In the genomic region with DNA sequence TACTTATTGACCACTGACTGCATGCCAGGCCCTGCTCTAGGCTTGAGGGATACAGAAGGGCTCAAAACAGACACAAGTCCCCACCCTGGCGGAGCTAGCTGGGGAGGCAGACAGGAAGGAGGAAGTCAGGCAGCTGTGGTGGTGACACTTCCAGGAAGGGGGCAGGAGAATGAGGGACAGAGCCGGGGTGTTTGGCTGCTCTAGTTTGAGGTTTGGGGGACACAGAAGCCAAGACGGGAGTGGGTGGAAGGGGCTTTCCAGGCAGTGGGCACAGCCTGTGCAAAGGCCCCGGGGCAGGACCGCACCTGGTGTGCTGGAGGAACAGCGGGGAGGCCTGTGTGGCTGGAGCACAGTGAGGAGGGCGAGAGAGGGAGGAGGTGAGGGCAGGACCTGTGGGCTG, we compare ENCODE assay signal across 15 cellular contexts. TPM values are rescaled to one million over a fixed set of nuclear protein-coding genes. Genes with fewer than 3 reads are reported as not detected.
DNase-seq lines count a peak whose midpoint lies in the region; ATAC-seq and TF ChIP-seq lines count a peak whose summit lies in the region.
"Had no signal": no experiment of that assay in that cellular context is flagged by ENCODE, and none has a peak within 500 bp of the region (broad histone marks: within the 10 kb centered on the region; RNA-seq: fewer than 3 reads in every experiment).

No MANE protein-coding gene starts in this region.

- WGBS in IMR-90 (ENCODE audit: extremely low coverage in 2 of 2, insufficient read length in 1 of 2), 2 experiments, result 95% methylated on average over 6 of the region's 7 CpGs; no CpG with 5 or more reads in 1 of the 2 experiments
- WGBS in mesenchymal stem cell, result 85% methylated on average over 7 of the region's 7 CpGs
- WGBS in esophagus squamous epithelium, 2 donors, result 69 to 88% methylated on average over 5 to 7 of the region's 7 CpGs

- H2BK15ac ChIP-seq in IMR-90 (ENCODE audit: low read depth, low read length), result no peak overlapping the region
- no peak overlapping the region for H2BK15ac ChIP-seq in mesenchymal stem cell (ENCODE audit: low read depth, poor library complexity, severe bottlenecking)

- no peak overlapping the region for H3K4me3 ChIP-seq in IMR-90 (ENCODE audit: insufficient read depth, low read depth, low read length)
- H3K4me3 ChIP-seq in mesenchymal stem cell (ENCODE audit: insufficient read depth in 1 of 2, low read depth in 1 of 2, low read length in 2 of 2), result no peak overlapping the region
- H3K4me3 ChIP-seq in esophagus squamous epithelium, result no peak overlapping the region
- H3K4me3 ChIP-seq: BLaER1 had no signal

- no peak for DNase-seq in IMR-90
- DNase-seq in activated CD4-positive, alpha-beta memory T cell treated with anti-CD3 and anti-CD28 coated beads, Interleukin-2, amount 10 ng/mL, durations not matched to agents 7 days and 5 days, result peak; percentile 50
- DNase-seq in mesenchymal stem cell, result no peak
- DNase-seq in esophagus squamous epithelium (lab: John Stamatoyannopoulos, UW), result no peak
- no peak for DNase-seq in NCI-H526 treated with DMSO at 0.1 percent for 48 hours (lab: John Stamatoyannopoulos, UW)
- DNase-seq: activated gamma-delta T cell; effector CD8-positive, alpha-beta T cell; GOT3; NCI-H1092 treated with DMSO at 0.1 percent for 48 hours had no signal

- H3K23ac ChIP-seq in IMR-90 (ENCODE audit: low read depth, low read length) (no peak overlapping the region), mesenchymal stem cell (ENCODE audit: low read length in 2 of 2) (no peak overlapping the region)

- H3K9ac ChIP-seq in IMR-90 (ENCODE audit: low read depth, low read length) (no peak overlapping the region), mesenchymal stem cell (ENCODE audit: low read length) (no peak overlapping the region)
- H3K9ac ChIP-seq: BLaER1 had no signal

- H3K4ac ChIP-seq in IMR-90 (ENCODE audit: low read depth, low read length), result no peak overlapping the region
- H3K4ac ChIP-seq in mesenchymal stem cell (ENCODE audit: low read depth in 1 of 2, low read length in 2 of 2), result no peak overlapping the region

- intact Hi-C loops in IMR-90 (cut with micrococcal nuclease) (no loop called here), esophagus squamous epithelium (cut with DNase I) (no loop called here)

- no peak overlapping the region for H2BK20ac ChIP-seq in IMR-90 (ENCODE audit: low read depth, low read length)

- H3K36me3 Mint-ChIP-seq in activated CD4-positive, alpha-beta memory T cell treated with anti-CD3 and anti-CD28 coated beads, Interleukin-2, amount 10 ng/mL, durations not matched to agents 7 days and 5 days (ENCODE audit: low read depth), result peaks cover 18% of the 10 kb centered on the region

- H3K27me3 Mint-ChIP-seq in activated CD4-positive, alpha-beta memory T cell treated with anti-CD3 and anti-CD28 coated beads, Interleukin-2, amount 10 ng/mL, durations not matched to agents 7 days and 5 days, result no peaks in the 10 kb centered on the region

- H2BK5ac ChIP-seq in IMR-90 (ENCODE audit: low read depth, low read length, poor library complexity, severe bottlenecking), result no peak overlapping the region
- H2BK5ac ChIP-seq in mesenchymal stem cell (ENCODE audit: low read depth, low read length, poor library complexity, severe bottlenecking), result no peak overlapping the region

- H3K79me1 ChIP-seq in IMR-90 (ENCODE audit: low read depth in 1 of 2, low read length in 2 of 2) (peaks cover 10 to 18% of the 10 kb centered on the region in 2 experiments; a peak in 3 of 4 replicates), mesenchymal stem cell (replicated peaks; ENCODE audit: low read length, poor library complexity, severe bottlenecking) (peaks cover 9% of the 10 kb centered on the region)

- H3K4me1 Mint-ChIP-seq in activated CD4-positive, alpha-beta memory T cell treated with anti-CD3 and anti-CD28 coated beads, Interleukin-2, amount 10 ng/mL, durations not matched to agents 7 days and 5 days, result peaks cover 30% of the 10 kb centered on the region

- peak overlapping the region; percentile 67 for H3K4me3 Mint-ChIP-seq in activated CD4-positive, alpha-beta memory T cell treated with anti-CD3 and anti-CD28 coated beads, Interleukin-2, amount 10 ng/mL, durations not matched to agents 7 days and 5 days
- H3K4me3 Mint-ChIP-seq: nephron had no signal

- BruUV-seq in IMR-90 (replicated peaks; lab: Mats Ljungman, UMichigan), result no TSS peak

- H2BK12ac ChIP-seq in mesenchymal stem cell (ENCODE audit: low read length in 2 of 2), result no peak overlapping the region

- no peak overlapping the region for H4K91ac ChIP-seq in IMR-90 (ENCODE audit: insufficient read depth, low read depth, low read length)
- H4K91ac ChIP-seq in mesenchymal stem cell (ENCODE audit: low read length), result peak overlapping the region; percentile 1

- H4K8ac ChIP-seq in IMR-90 (ENCODE audit: low read depth in 2 of 2, low read length in 2 of 2), result no peak overlapping the region
- no peak overlapping the region for H4K8ac ChIP-seq in mesenchymal stem cell (ENCODE audit: low read length)

- TF ChIP-seq RAD21 in IMR-90 (IDR thresholded peaks at IDR 0.05; ENCODE audit: low read length), result no peak

- POLR2A ChIA-PET in IMR-90 (lab: Charles Lee; ENCODE audit: unreplicated experiment), result no interaction called here
- POLR2A ChIA-PET in activated CD4-positive, alpha-beta memory T cell treated with anti-CD3 and anti-CD28 coated beads, Interleukin-2, amount 10 ng/mL, durations not matched to agents 7 days and 5 days (lab: Charles Lee), result interaction anchor here (1.0 to 2.2 kb wide), 3 partner anchors 8 to 46 kb away, joined by 3 to 5 read pairs (median 4); no protein-coding TSS in a partner anchor

- peak overlapping the region; percentile 37 for H2AK9ac ChIP-seq in IMR-90 (replicated peaks; ENCODE audit: low read depth, low read length, poor library complexity)

- H3K4me2 ChIP-seq in IMR-90 (ENCODE audit: low read depth, low read length) (no peak overlapping the region), mesenchymal stem cell (ENCODE audit: low read length, poor library complexity, severe bottlenecking) (no peak overlapping the region)
- H3K4me2 ChIP-seq: BLaER1 had no signal

- in situ Hi-C loops in IMR-90 (cut with MboI; ENCODE audit: low sequenced_read_pairs), result no loop called here

- H3K4me1 ChIP-seq in IMR-90 (ENCODE audit: control insufficient read depth, insufficient read depth, low read length) (peaks cover 2% of the 10 kb centered on the region; the same call in 1 of the 2 replicates), mesenchymal stem cell (ENCODE audit: control insufficient read depth, insufficient read depth, low read depth, low read length) (peaks cover 5% of the 10 kb centered on the region), esophagus squamous epithelium (peaks cover 0 to 18% (median 12%) of the 10 kb centered on the region in 3 donors)

- H3K56ac ChIP-seq in IMR-90 (ENCODE audit: extremely low read depth, insufficient read depth, low read length), result no peak overlapping the region

- no peaks in the 10 kb centered on the region for H3K9me3 Mint-ChIP-seq in activated CD4-positive, alpha-beta memory T cell treated with anti-CD3 and anti-CD28 coated beads, Interleukin-2, amount 10 ng/mL, durations not matched to agents 7 days and 5 days
- H3K9me3 Mint-ChIP-seq: nephron had no signal

- CTCF ChIA-PET in IMR-90 (lab: Yijun Ruan, JAX), result no interaction called here
- CTCF ChIA-PET in activated CD4-positive, alpha-beta memory T cell treated with anti-CD3 and anti-CD28 coated beads, Interleukin-2, amount 10 ng/mL, durations not matched to agents 7 days and 5 days (lab: Charles Lee), result no interaction called here

- dilution Hi-C loops in IMR-90 (cut with HindIII; ENCODE audit: low sequenced_read_pairs, unreplicated experiment), result no loop called here

- ATAC-seq in IMR-90 (ENCODE audit: low read depth), result no peak
- ATAC-seq: activated CD4-positive, CD25-positive, alpha-beta regulatory T cell treated with anti-CD3 and anti-CD28 coated beads, Interleukin-2, amount 50 U/mL, for 24 hours; left lobe of liver had no signal

- H4K5ac ChIP-seq in IMR-90 (ENCODE audit: low read depth, low read length), result no peak overlapping the region

- H3K36me3 ChIP-seq in IMR-90 (ENCODE audit: control insufficient read depth, insufficient read depth, low read length) (peaks cover 27% of the 10 kb centered on the region), mesenchymal stem cell (ENCODE audit: control insufficient read depth in 1 of 2, insufficient read depth in 2 of 2, low read depth in 1 of 2, low read length in 2 of 2) (peaks cover 20 to 56% of the 10 kb centered on the region in 2 experiments), esophagus squamous epithelium (peaks cover 0 to 52% (median 3%) of the 10 kb centered on the region in 3 donors)

- H2AFZ ChIP-seq in IMR-90 (replicated peaks; ENCODE audit: low read length, poor library complexity) (no peak overlapping the region), mesenchymal stem cell (ENCODE audit: low read depth, low read length) (no peak overlapping the region)

- H3K27ac ChIP-seq in IMR-90 (ENCODE audit: insufficient read depth, low read length) (no peak overlapping the region), mesenchymal stem cell (ENCODE audit: low read length, poor library complexity, severe bottlenecking) (no peak overlapping the region), esophagus squamous epithelium (no peak overlapping the region)
- H3K27ac ChIP-seq: BLaER1, RWPE1 had no signal

- TF ChIP-seq POLR2A in IMR-90 (IDR thresholded peaks at IDR 0.05; ENCODE audit: low read depth, low read length) (no peak), esophagus squamous epithelium (IDR thresholded peaks at IDR 0.05) (no peak)

- peaks cover 3% of the 10 kb centered on the region; the same call in 1 of the 2 replicates for H3K9me1 ChIP-seq in IMR-90 (ENCODE audit: insufficient read depth, low read length)

- no peak overlapping the region for H2BK120ac ChIP-seq in IMR-90 (ENCODE audit: low read depth, low read length)
- no peak overlapping the region for H2BK120ac ChIP-seq in mesenchymal stem cell (ENCODE audit: low read depth, low read length)

- no peaks in the 10 kb centered on the region for H4K20me1 ChIP-seq in IMR-90 (ENCODE audit: insufficient read depth, low read length)
- H4K20me1 ChIP-seq: BLaER1 had no signal

- H3K18ac ChIP-seq in IMR-90 (ENCODE audit: low read depth, low read length) (no peak overlapping the region), mesenchymal stem cell (ENCODE audit: low read depth in 1 of 2, low read length in 2 of 2) (no peak overlapping the region)

- TF ChIP-seq CTCF in IMR-90 (conservative IDR thresholded peaks at IDR 0.05; ENCODE audit: low read depth, low read length) (no peak), esophagus squamous epithelium (IDR thresholded peaks at IDR 0.05) (no peak)

- H2AK5ac ChIP-seq in IMR-90 (ENCODE audit: low read depth, low read length) (no peak overlapping the region), mesenchymal stem cell (ENCODE audit: low read length, severe bottlenecking) (no peak overlapping the region)

- H3K9me3 ChIP-seq in IMR-90 (ENCODE audit: control insufficient read depth, insufficient read depth, low read length) (no peaks in the 10 kb centered on the region), mesenchymal stem cell (ENCODE audit: control insufficient read depth, low read length) (no peaks in the 10 kb centered on the region), esophagus squamous epithelium (no peaks in the 10 kb centered on the region)
- H3K9me3 ChIP-seq: BLaER1 had no signal

- peak overlapping the region; percentile 92 for H3K27ac Mint-ChIP-seq in activated CD4-positive, alpha-beta memory T cell treated with anti-CD3 and anti-CD28 coated beads, Interleukin-2, amount 10 ng/mL, durations not matched to agents 7 days and 5 days
- H3K27ac Mint-ChIP-seq: nephron had no signal

- H3K27me3 ChIP-seq in IMR-90 (ENCODE audit: control insufficient read depth, insufficient read depth, low read length) (no peaks in the 10 kb centered on the region), mesenchymal stem cell (ENCODE audit: control insufficient read depth in 1 of 2, insufficient read depth in 1 of 2, low read length in 2 of 2) (peaks cover 0 to 7% of the 10 kb centered on the region in 2 experiments), esophagus squamous epithelium (peaks cover 0 to 4% (median 0%) of the 10 kb centered on the region in 4 donors)
- H3K27me3 ChIP-seq: BLaER1 had no signal

- H3K14ac ChIP-seq in IMR-90 (replicated peaks; ENCODE audit: low read depth, low read length) (no peak overlapping the region), mesenchymal stem cell (ENCODE audit: low read length in 2 of 2) (no peak overlapping the region)

RNA-seq across cellular contexts. Expression of a gene that starts 4.0 kb away (rescaled TPM):
- 55.9 and 68.6 TPM in 2 replicates for total RNA-seq in IMR-90 (2012; rRNA removed)
- 75.7 and 96.5 TPM in 2 replicates for polyA plus RNA-seq in IMR-90 (2012; rRNA removed)
- 126 and 298 TPM in 2 replicates for polyA plus RNA-seq in IMR-90 (2012; cell fraction: cytosol; rRNA removed)
- polyA plus RNA-seq in IMR-90 (2012; cell fraction: nucleus; rRNA removed; ENCODE audit: low replicate concordance), result 25.4 and 32.2 TPM in 2 replicates
- 10 to 100 TPM; 71.5 to 75.8 TPM for total RNA-seq in activated CD4-positive, alpha-beta memory T cell treated with anti-CD3 and anti-CD28 coated beads, Interleukin-2, amount 10 ng/mL, durations not matched to agents 7 days and 5 days
- 54.1 TPM for polyA plus RNA-seq in mesenchymal stem cell (2013, experiment 1 of 2)
- 56.4 TPM for polyA plus RNA-seq in mesenchymal stem cell (2013, experiment 2 of 2)
- 10 to 100 TPM; 50.2 to 79.9 (median 60.9) TPM for total RNA-seq in esophagus squamous epithelium

RNA-seq across cellular contexts. Expression of a gene that starts 5.0 kb away (rescaled TPM):
- total RNA-seq in IMR-90 (2012; rRNA removed), result 8.6 and 9.5 TPM in 2 replicates
- polyA plus RNA-seq in IMR-90 (2012; rRNA removed), result 18.4 and 21.0 TPM in 2 replicates
- polyA plus RNA-seq in IMR-90 (2012; cell fraction: cytosol; rRNA removed), result 10.4 and 19.6 TPM in 2 replicates
- 54.4 and 140 TPM in 2 replicates for polyA plus RNA-seq in IMR-90 (2012; cell fraction: nucleus; rRNA removed; ENCODE audit: low replicate concordance)
- 10 to 100 TPM; 55.8 to 64.7 TPM for total RNA-seq in activated CD4-positive, alpha-beta memory T cell treated with anti-CD3 and anti-CD28 coated beads, Interleukin-2, amount 10 ng/mL, durations not matched to agents 7 days and 5 days
- polyA plus RNA-seq in mesenchymal stem cell (2013, experiment 1 of 2), result 12.8 TPM
- polyA plus RNA-seq in mesenchymal stem cell (2013, experiment 2 of 2), result 13.3 TPM
- 10 to 100 TPM; 12.9 to 26.5 (median 22.7) TPM for total RNA-seq in esophagus squamous epithelium

RNA-seq across cellular contexts. Expression of a gene that starts 5.5 kb away (rescaled TPM):
- total RNA-seq in IMR-90 (2012; rRNA removed) (not detected in 2 replicates), esophagus squamous epithelium (not detected)
- not detected in 2 replicates for polyA plus RNA-seq in IMR-90 (2012; rRNA removed)
- not detected in 2 replicates for polyA plus RNA-seq in IMR-90 (2012; cell fraction: cytosol; rRNA removed)
- not detected in 2 replicates for polyA plus RNA-seq in IMR-90 (2012; cell fraction: nucleus; rRNA removed; ENCODE audit: low replicate concordance)
- not detected for total RNA-seq in activated CD4-positive, alpha-beta memory T cell treated with anti-CD3 and anti-CD28 coated beads, Interleukin-2, amount 10 ng/mL, durations not matched to agents 7 days and 5 days
- polyA plus RNA-seq in mesenchymal stem cell (2013, experiment 1 of 2), result not detected
- not detected for polyA plus RNA-seq in mesenchymal stem cell (2013, experiment 2 of 2)
- total RNA-seq: left lobe of liver, renal cortical epithelial cell had no signal

RNA-seq across cellular contexts. Expression of a gene that starts 19.7 kb away (rescaled TPM):
- total RNA-seq in IMR-90 (2012; rRNA removed) (not detected in 2 replicates), esophagus squamous epithelium (1 to 10 TPM in 3 of 4 donors, not detected in 1; 1.1 to 4.4 (median 2.1) TPM)
- polyA plus RNA-seq in IMR-90 (2012; rRNA removed), result not detected in 2 replicates
- not detected in 2 replicates for polyA plus RNA-seq in IMR-90 (2012; cell fraction: cytosol; rRNA removed)
- polyA plus RNA-seq in IMR-90 (2012; cell fraction: nucleus; rRNA removed; ENCODE audit: low replicate concordance), result not detected in 2 replicates
- 10 to 100 TPM; 13.9 to 15.9 TPM for total RNA-seq in activated CD4-positive, alpha-beta memory T cell treated with anti-CD3 and anti-CD28 coated beads, Interleukin-2, amount 10 ng/mL, durations not matched to agents 7 days and 5 days
- not detected for polyA plus RNA-seq in mesenchymal stem cell (2013, experiment 1 of 2)
- polyA plus RNA-seq in mesenchymal stem cell (2013, experiment 2 of 2), result not detected

RNA-seq across cellular contexts. Expression of a gene that starts 58.3 kb away (rescaled TPM):
- not detected in 2 replicates for total RNA-seq in IMR-90 (2012; rRNA removed)
- polyA plus RNA-seq in IMR-90 (2012; rRNA removed), result not detected in 2 replicates
- 0.03 TPM in 1 of 2 replicates, not detected in the other for polyA plus RNA-seq in IMR-90 (2012; cell fraction: cytosol; rRNA removed)
- not detected in 2 replicates for polyA plus RNA-seq in IMR-90 (2012; cell fraction: nucleus; rRNA removed; ENCODE audit: low replicate concordance)
- total RNA-seq in activated CD4-positive, alpha-beta memory T cell treated with anti-CD3 and anti-CD28 coated beads, Interleukin-2, amount 10 ng/mL, durations not matched to agents 7 days and 5 days, result 1 to 10 TPM; 1.4 to 1.7 TPM
- polyA plus RNA-seq in mesenchymal stem cell (2013, experiment 1 of 2), result not detected
- not detected for polyA plus RNA-seq in mesenchymal stem cell (2013, experiment 2 of 2)
- total RNA-seq in esophagus squamous epithelium, result 10 to 100 TPM; 23.7 to 71.1 (median 28.0) TPM
